17 cellular contexts compared by ENCODE assay signal in genomic region chr11:28140689-28141455, GRCh38.
"Had no signal": no experiment of that assay in that cellular context is flagged by ENCODE, and none has a peak within 500 bp of the region (broad histone marks: within the 10 kb centered on the region; RNA-seq: fewer than 3 reads in every experiment).

No MANE protein-coding gene starts in this region.

- ATAC-seq: body of pancreas; gastrocnemius medialis; left ventricle myocardium superior; naive thymus-derived CD8-positive, alpha-beta T cell had no signal

- H3K27me3 ChIP-seq: body of pancreas, gastrocnemius medialis, neutrophil, stomach had no signal

- FAIRE-seq: kidney, TTC549 had no signal

- H3K27ac ChIP-seq: body of pancreas, gastrocnemius medialis, neutrophil, stomach, thoracic aorta had no signal

- H3K4me1 ChIP-seq: body of pancreas, gastrocnemius medialis, stomach had no signal

- DNase-seq: activated CD4-positive, alpha-beta T cell treated with anti-CD3 and anti-CD28 coated beads, Interleukin-2, amount 10 ng/mL, durations not matched to agents 7 days and 5 days; activated CD8-positive, alpha-beta memory T cell treated with anti-CD3 and anti-CD28 coated beads, Interleukin-2, amount 50 U/mL, for 48 hours; activated gamma-delta T cell treated with Interleukin-2 at 50 U/mL for 16 hours; amygdala; body of pancreas; cortex of kidney; effector CD4-positive, alpha-beta T cell; gastrocnemius medialis; kidney; left ventricle myocardium superior; naive thymus-derived CD8-positive, alpha-beta T cell; stimulated activated CD4-positive, alpha-beta T cell treated with anti-CD3 and anti-CD28 coated beads, Interleukin-12 subunit alpha, Interleukin-12 subunit beta, amount 100 ng/mL, for 4 hours; stimulated activated CD4-positive, alpha-beta T cell treated with anti-CD3 and anti-CD28 coated beads, Interleukin-2, amount 100 ng/mL, for 24 hours; stomach had no signal

- H3K36me3 ChIP-seq: neutrophil had no signal

- H3K4me3 ChIP-seq: body of pancreas, gastrocnemius medialis, stomach, thoracic aorta had no signal
